1 cellular context compared by ENCODE assay signal in genomic region chr5:92887254-92887653, GRCh38.
TF ChIP-seq lines count a peak whose summit lies in the region.

No MANE protein-coding gene starts in this region.

TF ChIP-seq in HepG2, 621 proteins besides CTCF, POLR2A, EP300 and RAD21 (continued from another document and continues in another):
- TF ChIP-seq ZBTB14 (CRISPR knock-in tag; IDR thresholded peaks at IDR 0.05) (no peak), ZNF546 (CRISPR knock-in tag; conservative IDR thresholded peaks at IDR 0.05) (no peak), PATZ1 (CRISPR knock-in tag; IDR thresholded peaks at IDR 0.05) (peak; percentile 67), ZNF343 (CRISPR knock-in tag; IDR thresholded peaks at IDR 0.05) (no peak), ZSCAN9 (CRISPR knock-in tag; IDR thresholded peaks at IDR 0.05; ENCODE audit: borderline replicate concordance) (peak; percentile 50; the same call in 1 of the 2 replicates), NFRKB (IDR thresholded peaks at IDR 0.05) (no peak), ZNF30 (CRISPR knock-in tag; IDR thresholded peaks at IDR 0.05) (no peak), KAT2B (IDR thresholded peaks at IDR 0.05; ENCODE audit: borderline replicate concordance, low read depth, low read length) (no peak), ZNF775 (CRISPR knock-in tag; IDR thresholded peaks at IDR 0.05; ENCODE audit: borderline replicate concordance) (no peak), ZNF414 (CRISPR knock-in tag; IDR thresholded peaks at IDR 0.05) (no peak), CAMTA2 (CRISPR knock-in tag; IDR thresholded peaks at IDR 0.05; ENCODE audit: borderline replicate concordance) (no peak), RFX3 (CRISPR knock-in tag; IDR thresholded peaks at IDR 0.05) (no peak), KDM5B (CRISPR knock-in tag; IDR thresholded peaks at IDR 0.05; ENCODE audit: borderline replicate concordance) (no peak), RAD51 (IDR thresholded peaks at IDR 0.05; ENCODE audit: borderline replicate concordance) (no peak), ZNF441 (CRISPR knock-in tag; IDR thresholded peaks at IDR 0.05; ENCODE audit: borderline replicate concordance) (no peak), DR1 (CRISPR knock-in tag; IDR thresholded peaks at IDR 0.05) (no peak), E2F5 (CRISPR knock-in tag; conservative IDR thresholded peaks at IDR 0.05) (no peak), ATF6 (CRISPR knock-in tag; conservative IDR thresholded peaks at IDR 0.05) (0 out of 2 replicates have a peak, but pooled peaks have one; percentile 77), ZNF333 (CRISPR knock-in tag; IDR thresholded peaks at IDR 0.05; ENCODE audit: borderline replicate concordance) (no peak), THAP8 (CRISPR knock-in tag; IDR thresholded peaks at IDR 0.05; ENCODE audit: borderline replicate concordance) (no peak), JUND (CRISPR knock-in tag; IDR thresholded peaks at IDR 0.05) (peak; percentile 83), ZMYM4 (CRISPR knock-in tag; IDR thresholded peaks at IDR 0.05) (peak; percentile 94), MAX (IDR thresholded peaks at IDR 0.05) (no peak), ETV5 (CRISPR knock-in tag; IDR thresholded peaks at IDR 0.05; ENCODE audit: borderline replicate concordance) (peak; percentile 95), EEA1 (CRISPR knock-in tag; IDR thresholded peaks at IDR 0.05; ENCODE audit: borderline replicate concordance) (no peak), HCFC1 (IDR thresholded peaks at IDR 0.05; ENCODE audit: low read depth, low read length) (no peak), GABPA (IDR thresholded peaks at IDR 0.05; ENCODE audit: low read depth, low read length) (no peak), GABPA (CRISPR knock-in tag; IDR thresholded peaks at IDR 0.05; ENCODE audit: low read depth) (peak; percentile 38; the same call in 1 of the 2 replicates), TFDP1 (CRISPR knock-in tag; IDR thresholded peaks at IDR 0.05; ENCODE audit: borderline replicate concordance) (no peak), FOXO4 (CRISPR knock-in tag; conservative IDR thresholded peaks at IDR 0.05) (no peak), GATA4 (IDR thresholded peaks at IDR 0.05; ENCODE audit: borderline replicate concordance, low read depth) (peak; percentile 71; the same call in 1 of the 2 replicates), ZSCAN30 (CRISPR knock-in tag; IDR thresholded peaks at IDR 0.05) (0 out of 2 replicates have a peak, but pooled peaks have one; percentile 55), MED1 (CRISPR knock-in tag; IDR thresholded peaks at IDR 0.05) (peak; percentile 99), RARA (CRISPR knock-in tag; IDR thresholded peaks at IDR 0.05) (peak; percentile 99), U2AF1 (optimal IDR thresholded peaks at IDR 0.05; ENCODE audit: low read depth, low read length) (no peak), MED13 (CRISPR knock-in tag; IDR thresholded peaks at IDR 0.05) (peak; percentile 84), ZBTB49 (CRISPR knock-in tag; IDR thresholded peaks at IDR 0.05; ENCODE audit: borderline replicate concordance) (no peak), HBP1 (CRISPR knock-in tag; IDR thresholded peaks at IDR 0.05; ENCODE audit: low read depth) (no peak), SMAD9 (CRISPR knock-in tag; IDR thresholded peaks at IDR 0.05) (no peak)
